In genomic region chr15:68553994-68554715, GRCh38 we compare ENCODE assay signal across 8 cellular contexts. TPM values are rescaled to one million over a fixed set of nuclear protein-coding genes. Genes with fewer than 3 reads are reported as not detected.
DNase-seq lines count a peak whose midpoint lies in the region; ATAC-seq and TF ChIP-seq lines count a peak whose summit lies in the region.

No MANE protein-coding gene starts in this region.

- POLR2A ChIA-PET in GM10248 (lab: Yijun Ruan, JAX): no interaction called here

- no peaks in the 10 kb centered on the region for H3K9me3 ChIP-seq in spleen

- peak; percentile 63 for DNase-seq in GM10248 (ENCODE audit: extremely low spot score)
- DNase-seq in NCI-H1417 (lab: John Stamatoyannopoulos, UW): peak; percentile 75 to 92 (median 83)
- DNase-seq in T-helper 1 cell: peak in 4 of 5 donors; percentile 39 to 62 (median 47)
- peak in 36 of 56 donors; percentile 9 to 81 (median 40) for DNase-seq in amygdala (lab: John Stamatoyannopoulos, UW)
- DNase-seq in hippocampal formation (lab: John Stamatoyannopoulos, UW): peak; percentile 23 to 56
- DNase-seq in spleen: peak; percentile 71
- DNase-seq in foreskin melanocyte: no peak

- 40 to 45% (median 43%) methylated on average over 10 of the region's 10 CpGs for WGBS in spleen, 5 donors

- TF ChIP-seq CTCF in GM10248 (IDR thresholded peaks at IDR 0.05; ENCODE audit: control extremely low read depth, extremely low read depth, low read depth, missing control alignments) (peak; percentile 60), spleen (IDR thresholded peaks at IDR 0.05 in 8 of 11, conservative IDR thresholded peaks at IDR 0.05 in 3 of 11) (peak; percentile 35 to 80 (median 70))

- no peak for TF ChIP-seq POLR2A in spleen (IDR thresholded peaks at IDR 0.05)

- H3K27ac ChIP-seq in spleen: no peak overlapping the region

- no peak overlapping the region for H3K4me3 ChIP-seq in spleen

- peaks cover 4 to 13% (median 7%) of the 10 kb centered on the region in 6 donors for H3K4me1 ChIP-seq in spleen

- intact Hi-C loops in spleen (cut with DNase I; ENCODE audit: low total_unique reads): loop anchor here (5.0 kb wide), 1 partner anchor 323 kb away; no protein-coding TSS in a partner anchor

- H3K27me3 ChIP-seq in spleen (replicated peaks in 1 of 7): peaks cover 0 to 72% (median 6%) of the 10 kb centered on the region in 7 donors

- CTCF ChIA-PET in GM10248 (lab: Yijun Ruan, JAX): interaction anchor here (0.7 to 6.2 kb wide), 34 partner anchors 7 to 477 kb away, joined by 3 to 60 read pairs (median 3); no protein-coding TSS in a partner anchor

- ATAC-seq in HG02588 (IDR thresholded peaks at IDR 0.05; ENCODE audit: unreplicated experiment): no peak

- H3K36me3 ChIP-seq in spleen: no peaks in the 10 kb centered on the region

RNA-seq across cellular contexts. Expression of gene CORO2B, which starts 24.6 kb away (rescaled TPM):
- 1 to 10 TPM; 1.5 to 8.8 (median 4.5) TPM for total RNA-seq in spleen
- polyA plus RNA-seq in spleen: 1 to 10 TPM in 2 of 3 donors, under 1 TPM in 1; 0.93 to 2.4 (median 1.2) TPM
